Comparison of ENCODE assay signal across 8 cellular contexts in genomic region chr4:2537011-2537830, GRCh38. TPM values are rescaled to one million over a fixed set of nuclear protein-coding genes. Genes with fewer than 3 reads are reported as not detected.
A peak's percentile ranks its signal among the peaks of the same experiment; 100 is the strongest.
DNase-seq lines count a peak whose midpoint lies in the region; ATAC-seq and TF ChIP-seq lines count a peak whose summit lies in the region.

No MANE protein-coding gene starts in this region.

- H3K79me2 ChIP-seq in Loucy (ENCODE audit: insufficient read depth, low read length): peaks cover 53% of the 10 kb centered on the region

- TF ChIP-seq CTCF in Calu3 (IDR thresholded peaks at IDR 0.05; ENCODE audit: unreplicated experiment): no peak
- no peak for TF ChIP-seq CTCF in Loucy (conservative IDR thresholded peaks at IDR 0.05; ENCODE audit: low read length)
- TF ChIP-seq CTCF in lower lobe of right lung (IDR thresholded peaks at IDR 0.05): no peak

- peak overlapping the region; percentile 77 for H3K4me3 Mint-ChIP-seq in Calu3 (ENCODE audit: low read depth, unreplicated experiment)
- peak overlapping the region; percentile 74 for H3K4me3 Mint-ChIP-seq in dendritic cell treated with granulocyte-macrophage colony-stimulating factor and Interleukin-4, amounts not matched to agents 40 ng/mL and 50 ng/mL, for 4 days

- H2AFZ ChIP-seq in Loucy (ENCODE audit: low read length): peak overlapping the region; percentile 64; the same call in 1 of the 2 replicates

- H3K4me1 ChIP-seq in Loucy (ENCODE audit: insufficient read depth, low read length, poor library complexity, severe bottlenecking) (peaks cover 25% of the 10 kb centered on the region), lower lobe of right lung (peaks cover 29% of the 10 kb centered on the region)

- CTCF ChIA-PET in Calu3 (lab: Charles Lee): no interaction called here

- H3F3A ChIP-seq in Loucy (ENCODE audit: low read depth): no peaks in the 10 kb centered on the region

- H3K36me3 ChIP-seq in Loucy (ENCODE audit: insufficient read depth, low read length) (no peaks in the 10 kb centered on the region), lower lobe of right lung (no peaks in the 10 kb centered on the region)

- peak overlapping the region; percentile 79 for H3K9ac ChIP-seq in Loucy (ENCODE audit: low read depth, low read length, poor library complexity, severe bottlenecking)

- H3K9me3 Mint-ChIP-seq in Calu3 (ENCODE audit: low read depth, unreplicated experiment): no peaks in the 10 kb centered on the region
- H3K9me3 Mint-ChIP-seq in dendritic cell treated with granulocyte-macrophage colony-stimulating factor and Interleukin-4, amounts not matched to agents 40 ng/mL and 50 ng/mL, for 4 days: no peaks in the 10 kb centered on the region

- no peaks in the 10 kb centered on the region for H3K9me3 ChIP-seq in Loucy (ENCODE audit: insufficient read depth, low read depth, low read length)
- no peaks in the 10 kb centered on the region for H3K9me3 ChIP-seq in lower lobe of right lung

- H3K9me2 ChIP-seq in Loucy (replicated peaks; ENCODE audit: low read depth, low read length): no peaks in the 10 kb centered on the region

- peaks cover 44% of the 10 kb centered on the region for H4K20me1 ChIP-seq in Loucy (ENCODE audit: insufficient read depth, low read length, poor library complexity, severe bottlenecking)

- H3K4me1 Mint-ChIP-seq in Calu3 (ENCODE audit: low read depth, unreplicated experiment): no peaks in the 10 kb centered on the region
- peaks cover 24% of the 10 kb centered on the region for H3K4me1 Mint-ChIP-seq in dendritic cell treated with granulocyte-macrophage colony-stimulating factor and Interleukin-4, amounts not matched to agents 40 ng/mL and 50 ng/mL, for 4 days (ENCODE audit: low read depth)

- intact Hi-C loops in Calu3 (cut with micrococcal nuclease; ENCODE audit: unreplicated experiment): no loop called here
- intact Hi-C loops in dendritic cell treated with granulocyte-macrophage colony-stimulating factor and Interleukin-4, amounts not matched to agents 40 ng/mL and 50 ng/mL, for 4 days (cut with micrococcal nuclease): loop anchor here (2.0 kb wide), 2 partner anchors 68 to 294 kb away; partner anchors contain the start of genes HAUS3, POLN and RNF4
- intact Hi-C loops in lower lobe of right lung (cut with DNase I): no loop called here

- ATAC-seq in GM21576 (IDR thresholded peaks at IDR 0.05; ENCODE audit: unreplicated experiment) (peak; percentile 11), lower lobe of right lung (peak; percentile 5 to 27), HG03469 (IDR thresholded peaks at IDR 0.05; ENCODE audit: unreplicated experiment) (no peak)

- no peaks in the 10 kb centered on the region for H3K27me3 Mint-ChIP-seq in Calu3 (ENCODE audit: unreplicated experiment)
- H3K27me3 Mint-ChIP-seq in dendritic cell treated with granulocyte-macrophage colony-stimulating factor and Interleukin-4, amounts not matched to agents 40 ng/mL and 50 ng/mL, for 4 days: no peaks in the 10 kb centered on the region

- H3K27ac ChIP-seq in lower lobe of right lung: peak overlapping the region; percentile 91

- BruUV-seq in Calu3 (replicated peaks; lab: Mats Ljungman, UMichigan): TSS peak; percentile 57

- peaks cover 19% of the 10 kb centered on the region for H3K36me3 Mint-ChIP-seq in Calu3 (ENCODE audit: insufficient read depth, unreplicated experiment)
- H3K36me3 Mint-ChIP-seq in dendritic cell treated with granulocyte-macrophage colony-stimulating factor and Interleukin-4, amounts not matched to agents 40 ng/mL and 50 ng/mL, for 4 days (ENCODE audit: low read depth): peaks cover 17% of the 10 kb centered on the region

- H3K4me2 ChIP-seq in Loucy (ENCODE audit: low read depth, low read length, poor library complexity, severe bottlenecking): peak overlapping the region; percentile 94

- H3K27me3 ChIP-seq in Loucy (ENCODE audit: insufficient read depth, low read length, poor library complexity, severe bottlenecking) (no peaks in the 10 kb centered on the region), lower lobe of right lung (ENCODE audit: low read depth) (no peaks in the 10 kb centered on the region)

- no peak overlapping the region for H3K27ac Mint-ChIP-seq in Calu3 (ENCODE audit: unreplicated experiment)
- peak overlapping the region; percentile 64 for H3K27ac Mint-ChIP-seq in dendritic cell treated with granulocyte-macrophage colony-stimulating factor and Interleukin-4, amounts not matched to agents 40 ng/mL and 50 ng/mL, for 4 days

- peak overlapping the region; percentile 90 for H3K4me3 ChIP-seq in Loucy (ENCODE audit: low read length, poor library complexity, severe bottlenecking)
- peak overlapping the region; percentile 96 for H3K4me3 ChIP-seq in lower lobe of right lung

- peak; percentile 40 for DNase-seq in Calu3
- peak; percentile 43 to 52 for DNase-seq in activated CD4-positive, alpha-beta T cell treated with anti-CD3 and anti-CD28 coated beads for 4 hours
- DNase-seq in lower lobe of right lung: peak; percentile 76
- peak; percentile 26 to 42 (median 28) for DNase-seq in stimulated activated CD4-positive, alpha-beta T cell treated with anti-CD3 and anti-CD28 coated beads, TNF-alpha, amount 100 ng/mL, for 4 hours (ENCODE audit: low read depth in 3 of 3)

RNA-seq across cellular contexts. Expression of gene FAM193A, which starts 0.8 kb away (rescaled TPM):
- total RNA-seq in Calu3 (2022) (20.0 and 22.2 TPM in 2 replicates), lower lobe of right lung (26.1 TPM)
